16 cellular contexts compared by ENCODE assay signal in genomic region chr14:84874436-84874835, GRCh38.
"Had no signal": no experiment of that assay in that cellular context is flagged by ENCODE, and none has a peak within 500 bp of the region (broad histone marks: within the 10 kb centered on the region; RNA-seq: fewer than 3 reads in every experiment).

No MANE protein-coding gene starts in this region.

- FAIRE-seq: islet of Langerhans, urothelium cell line had no signal

- DNase-seq: activated B cell treated with CpG ODN at 0.5 μM for 24 hours; activated CD4-positive, alpha-beta T cell treated with anti-CD3 and anti-CD28 coated beads for 48 hours; activated CD8-positive, alpha-beta T cell treated with anti-CD3 and anti-CD28 coated beads for 36 hours; activated effector memory CD4-positive, alpha-beta T cell treated with anti-CD3 and anti-CD28 coated beads, Interleukin-2, amount 50 U/mL, for 16 hours; activated T-cell treated with anti-CD3 and anti-CD28 coated beads, Interleukin-2, amount 50 U/mL, for 4 hours; adrenal gland; erythroblast; retina; stimulated activated CD4-positive, alpha-beta T cell treated with anti-CD3 and anti-CD28 coated beads, Interleukin-2, amount 100 ng/mL, for 48 hours; stimulated activated naive B cell treated with anti-CD40 and anti-IgM and Interleukin-4, amounts not matched to agents 10 μg/mL and 1 μg/mL and 100 μg/mL, for 72 hours; tibial artery had no signal

- H3K27me3 Mint-ChIP-seq: activated B cell treated with CpG ODN at 0.5 μM for 24 hours; activated CD8-positive, alpha-beta T cell treated with anti-CD3 and anti-CD28 coated beads for 36 hours; activated naive CD4-positive, alpha-beta T cell treated with anti-CD3 and anti-CD28 coated beads, Interleukin-2, amount 50 U/mL, for 24 hours; stimulated activated naive B cell treated with anti-CD40 and anti-IgM and Interleukin-4, amounts not matched to agents 10 μg/mL and 1 μg/mL and 100 μg/mL, for 72 hours had no signal

- H3K36me3 Mint-ChIP-seq: activated naive CD4-positive, alpha-beta T cell treated with anti-CD3 and anti-CD28 coated beads, Interleukin-2, amount 50 U/mL, for 24 hours; stimulated activated naive B cell treated with anti-CD40 and anti-IgM and Interleukin-4, amounts not matched to agents 10 μg/mL and 1 μg/mL and 100 μg/mL, for 72 hours had no signal

- H3K4me1 Mint-ChIP-seq: activated B cell treated with CpG ODN at 0.5 μM for 24 hours; activated naive CD4-positive, alpha-beta T cell treated with anti-CD3 and anti-CD28 coated beads, Interleukin-2, amount 50 U/mL, for 24 hours; stimulated activated naive B cell treated with anti-CD40 and anti-IgM and Interleukin-4, amounts not matched to agents 10 μg/mL and 1 μg/mL and 100 μg/mL, for 72 hours had no signal

- ATAC-seq: activated CD8-positive, alpha-beta T cell treated with anti-CD3 and anti-CD28 coated beads for 36 hours; activated T-cell treated with anti-CD3 and anti-CD28 coated beads, Interleukin-2, amount 50 U/mL, for 4 hours; left lobe of liver; stimulated activated naive B cell treated with anti-CD40 and anti-IgM and Interleukin-4, amounts not matched to agents 10 μg/mL and 1 μg/mL and 100 μg/mL, for 72 hours had no signal

- H3K9me3 ChIP-seq: adrenal gland, neutrophil, tibial artery had no signal

- H3K4me3 ChIP-seq: adrenal gland, tibial artery had no signal

- H3K27me3 ChIP-seq: adrenal gland, neutrophil, tibial artery had no signal

- H3K27ac Mint-ChIP-seq: activated B cell treated with CpG ODN at 0.5 μM for 24 hours; activated CD8-positive, alpha-beta T cell treated with anti-CD3 and anti-CD28 coated beads for 36 hours; activated naive CD4-positive, alpha-beta T cell treated with anti-CD3 and anti-CD28 coated beads, Interleukin-2, amount 50 U/mL, for 24 hours; stimulated activated naive B cell treated with anti-CD40 and anti-IgM and Interleukin-4, amounts not matched to agents 10 μg/mL and 1 μg/mL and 100 μg/mL, for 72 hours had no signal

- H3K27ac ChIP-seq: adrenal gland, neutrophil, tibial artery had no signal

- H3K4me3 Mint-ChIP-seq: activated B cell treated with CpG ODN at 0.5 μM for 24 hours; activated CD8-positive, alpha-beta T cell treated with anti-CD3 and anti-CD28 coated beads for 36 hours; activated naive CD4-positive, alpha-beta T cell treated with anti-CD3 and anti-CD28 coated beads, Interleukin-2, amount 50 U/mL, for 24 hours; activated T-cell treated with anti-CD3 and anti-CD28 coated beads, Interleukin-2, amount 50 U/mL, for 4 hours; stimulated activated naive B cell treated with anti-CD40 and anti-IgM and Interleukin-4, amounts not matched to agents 10 μg/mL and 1 μg/mL and 100 μg/mL, for 72 hours had no signal

- H3K36me3 ChIP-seq: adrenal gland, neutrophil, tibial artery had no signal
